Comparison of ENCODE assay signal across 2 cellular contexts in the genomic region with DNA sequence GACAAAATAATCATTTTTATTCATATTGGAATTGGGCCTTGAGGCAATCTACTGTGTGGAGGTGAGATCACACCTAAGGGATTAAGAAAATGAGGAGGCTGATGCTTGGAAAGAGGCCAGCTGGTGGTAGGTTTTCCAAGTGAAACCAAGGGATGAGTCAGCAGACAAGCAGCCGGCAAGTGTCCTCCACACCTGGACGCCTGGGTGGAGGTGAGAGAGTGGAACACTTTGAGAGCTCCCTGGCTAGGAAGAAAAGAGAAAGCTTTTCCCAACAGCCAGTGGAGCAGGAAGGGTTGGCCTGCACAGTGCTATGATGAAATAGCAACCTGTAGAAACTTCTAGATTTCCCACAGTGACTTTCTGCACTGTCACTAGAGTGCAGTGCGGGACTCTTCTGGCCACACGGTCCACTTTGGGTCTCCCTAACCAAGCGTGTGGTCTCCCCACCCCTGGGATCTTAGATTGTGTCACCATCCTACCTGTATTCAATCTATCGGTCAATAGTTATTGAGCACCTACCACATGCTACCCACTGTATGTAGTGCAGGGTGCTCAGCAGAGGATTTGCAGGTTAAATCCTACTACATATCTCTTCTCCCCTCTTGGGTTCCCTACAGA.
A peak's percentile ranks its signal among the peaks of the same experiment; 100 is the strongest.
TF ChIP-seq lines count a peak whose summit lies in the region.

No MANE protein-coding gene starts in this region.

TF ChIP-seq in Ishikawa, 13 proteins besides CTCF, POLR2A, EP300 and RAD21:
- TF ChIP-seq MAX (IDR thresholded peaks at IDR 0.05) (no peak), EGR1 (IDR thresholded peaks at IDR 0.05) (no peak), NFIC (IDR thresholded peaks at IDR 0.05) (peak; percentile 66), TCF12 (IDR thresholded peaks at IDR 0.05; ENCODE audit: low read depth) (0 out of 2 replicates have a peak, but pooled peaks have one; percentile 22), TAF1 (IDR thresholded peaks at IDR 0.05; ENCODE audit: low read depth) (no peak)
TF ChIP-seq in Ishikawa: peak in this region for 2.

TF ChIP-seq in GM12878, 131 proteins besides CTCF, POLR2A, EP300 and RAD21:
- TF ChIP-seq RCOR1 (conservative IDR thresholded peaks at IDR 0.05; ENCODE audit: low read depth, low read length) (no peak), ZBTB33 (IDR thresholded peaks at IDR 0.05) (no peak), TAF1 (IDR thresholded peaks at IDR 0.05; ENCODE audit: borderline replicate concordance, low read depth, low read length) (no peak), TCF12 (IDR thresholded peaks at IDR 0.05; ENCODE audit: low read depth, low read length) (0 out of 2 replicates have a peak, but pooled peaks have one; percentile 34)
